In the genomic region with DNA sequence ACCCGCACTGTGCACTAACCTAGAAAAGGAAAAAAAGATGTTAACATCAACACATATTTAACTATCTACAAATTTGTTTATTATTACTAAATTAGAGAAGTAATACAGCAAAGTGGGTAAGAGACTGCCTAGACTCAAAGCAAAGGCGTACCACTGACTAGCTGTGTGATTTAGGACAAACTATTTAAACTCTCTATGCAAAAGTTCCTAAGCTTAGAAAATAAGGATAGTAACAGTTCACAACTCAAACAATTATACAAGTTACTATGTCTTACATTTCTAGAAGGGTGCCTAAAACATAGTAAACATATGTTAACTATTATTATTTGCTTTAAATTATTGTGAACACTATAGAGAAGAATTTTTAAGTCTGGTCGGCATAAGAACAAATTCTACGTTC, we compare ENCODE assay signal across 21 cellular contexts.
DNase-seq lines count a peak whose midpoint lies in the region; ATAC-seq, FAIRE-seq and TF ChIP-seq lines count a peak whose summit lies in the region.
"Had no signal": no experiment of that assay in that cellular context is flagged by ENCODE, and none has a peak within 500 bp of the region (broad histone marks: within the 10 kb centered on the region; RNA-seq: fewer than 3 reads in every experiment).

No MANE protein-coding gene starts in this region.

- CTCF ChIA-PET in HepG2 (lab: Yijun Ruan, JAX; ENCODE audit: low intra/inter-chr PET ratio, low total read pairs): interaction anchor here (1.1 kb wide), 1 partner anchor 1238 kb away, joined by 4 read pairs; no protein-coding TSS in a partner anchor
- CTCF ChIA-PET in naive thymus-derived CD4-positive, alpha-beta T cell (lab: Charles Lee): interaction anchor here (0.6 to 3.9 kb wide), 6 partner anchors 9 to 741 kb away, joined by 3 to 21 read pairs (median 4); no protein-coding TSS in a partner anchor

- peak overlapping the region in 1 of 3 donors; percentile 21 for H3K4me3 ChIP-seq in liver (ENCODE audit: low read depth in 1 of 3, low read length in 3 of 3)
- H3K4me3 ChIP-seq in HepG2 (replicated peaks in 1 of 3; ENCODE audit: insufficient read depth in 1 of 3, low read depth in 2 of 3, low read length in 3 of 3): no peak overlapping the region
- H3K4me3 ChIP-seq in right lobe of liver: peak overlapping the region in 2 of 3 donors; percentile 4 to 20
- no peak overlapping the region for H3K4me3 ChIP-seq in naive thymus-derived CD4-positive, alpha-beta T cell (ENCODE audit: low read length)
- H3K4me3 ChIP-seq: A549; BLaER1 treated with 17β-estradiol and CSF1 and Interleukin-3, amounts not matched to agents 10 nM and 100 nM; GM12878; GM23338 had no signal

- no TSS peak for BruUV-seq in HepG2 (replicated peaks; lab: Mats Ljungman, UMichigan)

- no peaks in the 10 kb centered on the region for H3K79me2 ChIP-seq in HepG2 (ENCODE audit: insufficient read depth, low read length)

- no peak overlapping the region for H3K27ac ChIP-seq in liver (ENCODE audit: low read depth in 1 of 2, low read length in 2 of 2)
- H3K27ac ChIP-seq in HepG2 (ENCODE audit: extremely low read length, insufficient read depth, low read length): no peak overlapping the region
- peak overlapping the region in 2 of 3 donors; percentile 58 to 73 for H3K27ac ChIP-seq in right lobe of liver
- no peak overlapping the region for H3K27ac ChIP-seq in naive thymus-derived CD4-positive, alpha-beta T cell (ENCODE audit: low read depth, low read length)
- H3K27ac ChIP-seq: A549; BLaER1 treated with 17β-estradiol and CSF1 and Interleukin-3, amounts not matched to agents 10 nM and 100 nM had no signal

- peak overlapping the region; percentile 47 to 64 for H3K9ac ChIP-seq in liver (ENCODE audit: low read depth in 1 of 2, low read length in 2 of 2)
- no peak overlapping the region for H3K9ac ChIP-seq in HepG2 (ENCODE audit: insufficient read depth, low read depth, low read length)
- H3K9ac ChIP-seq: BLaER1 treated with 17β-estradiol and CSF1 and Interleukin-3, amounts not matched to agents 10 nM and 100 nM had no signal

- TF ChIP-seq RAD21 in liver (IDR thresholded peaks at IDR 0.05) (no peak), HepG2 (CRISPR knock-in tag; IDR thresholded peaks at IDR 0.05) (no peak)

- no peak overlapping the region for H2AFZ ChIP-seq in HepG2 (ENCODE audit: low read length)
- H2AFZ ChIP-seq: GM23338 had no signal

- H3K4me1 Mint-ChIP-seq in naive thymus-derived CD4-positive, alpha-beta T cell: no peaks in the 10 kb centered on the region
- H3K4me1 Mint-ChIP-seq: CD14-positive monocyte, GM23338, H9 had no signal

- no peaks in the 10 kb centered on the region for H3K9me3 Mint-ChIP-seq in naive thymus-derived CD4-positive, alpha-beta T cell
- H3K9me3 Mint-ChIP-seq: CD14-positive monocyte; CD4-positive, alpha-beta T cell; CD8-positive, alpha-beta memory T cell; GM23338; H9 had no signal

- H3K36me3 Mint-ChIP-seq in naive thymus-derived CD4-positive, alpha-beta T cell: peaks cover 0 to 20% (median 7%) of the 10 kb centered on the region in 5 donors

- no peak overlapping the region for H3K4me3 Mint-ChIP-seq in naive thymus-derived CD4-positive, alpha-beta T cell
- H3K4me3 Mint-ChIP-seq: CD14-positive monocyte; CD4-positive, alpha-beta T cell; CD8-positive, alpha-beta memory T cell; GM23338; H9 had no signal

- H3K4me2 ChIP-seq in HepG2 (ENCODE audit: low read depth, low read length): no peak overlapping the region
- H3K4me2 ChIP-seq: A549; BLaER1 treated with 17β-estradiol and CSF1 and Interleukin-3, amounts not matched to agents 10 nM and 100 nM; GM23338 had no signal

- DNase-seq in HepG2 (ENCODE audit: low spot score) (no peak), HT-29 (ENCODE audit: low spot score) (peak; percentile 1), right lobe of liver (no peak), amniotic stem cell (lab: John Stamatoyannopoulos, UW) (no peak)
- DNase-seq in naive thymus-derived CD4-positive, alpha-beta T cell: no peak
- DNase-seq: 8988T; BE2C; CD4-positive, alpha-beta T cell; DMS 273 treated with DMSO at 0.1 percent for 48 hours; DMS79; GDM1; H9 had no signal

- intact Hi-C loops in HepG2 (cut with micrococcal nuclease; ENCODE audit: unreplicated experiment) (loop anchor here (1.0 to 5.0 kb wide), 3 partner anchors 449 to 1239 kb away; no protein-coding TSS in a partner anchor), right lobe of liver (cut with DNase I) (no loop called here)
- intact Hi-C loops in naive thymus-derived CD4-positive, alpha-beta T cell (cut with micrococcal nuclease): loop anchor here (1.0 to 10.0 kb wide), 8 partner anchors 239 to 1369 kb away; partner anchors contain the start of gene TMX3 (in 1 of the 2)

- H3K27me3 Mint-ChIP-seq in naive thymus-derived CD4-positive, alpha-beta T cell: no peaks in the 10 kb centered on the region
- H3K27me3 Mint-ChIP-seq: CD4-positive, alpha-beta T cell had no signal

- H4K20me1 ChIP-seq in HepG2 (ENCODE audit: insufficient read depth, low read length): no peaks in the 10 kb centered on the region
- H4K20me1 ChIP-seq: BLaER1 treated with 17β-estradiol and CSF1 and Interleukin-3, amounts not matched to agents 10 nM and 100 nM had no signal

- TF ChIP-seq EP300 in HepG2 (IDR thresholded peaks at IDR 0.05; ENCODE audit: low read depth in 2 of 2, low read length in 2 of 2) (no peak), HepG2 (CRISPR knock-in tag; IDR thresholded peaks at IDR 0.05; ENCODE audit: borderline replicate concordance) (no peak)

- no peaks in the 10 kb centered on the region for H3K27me3 ChIP-seq in liver (ENCODE audit: control insufficient read depth in 4 of 4, insufficient read depth in 4 of 4, low read length in 3 of 4)
- H3K27me3 ChIP-seq in HepG2 (ENCODE audit: control insufficient read depth in 1 of 2, insufficient read depth in 2 of 2, low read length in 2 of 2): no peaks in the 10 kb centered on the region
- no peaks in the 10 kb centered on the region for H3K27me3 ChIP-seq in right lobe of liver
- H3K27me3 ChIP-seq in naive thymus-derived CD4-positive, alpha-beta T cell (ENCODE audit: control insufficient read depth in 2 of 2, insufficient read depth in 2 of 2, low read length in 2 of 2): no peaks in the 10 kb centered on the region
- H3K27me3 ChIP-seq: BE2C; BLaER1 treated with 17β-estradiol and CSF1 and Interleukin-3, amounts not matched to agents 10 nM and 100 nM had no signal

- H3K9me3 ChIP-seq in liver (ENCODE audit: control insufficient read depth in 4 of 4, low read length in 3 of 4): no peaks in the 10 kb centered on the region
- no peaks in the 10 kb centered on the region for H3K9me3 ChIP-seq in HepG2 (ENCODE audit: low read length)
- H3K9me3 ChIP-seq in right lobe of liver: no peaks in the 10 kb centered on the region
- H3K9me3 ChIP-seq in naive thymus-derived CD4-positive, alpha-beta T cell (ENCODE audit: control insufficient read depth in 2 of 3, low read length in 3 of 3): no peaks in the 10 kb centered on the region
- H3K9me3 ChIP-seq: A549; BE2C; BLaER1 treated with 17β-estradiol and CSF1 and Interleukin-3, amounts not matched to agents 10 nM and 100 nM had no signal

- 39% methylated on average over 4 of the region's 4 CpGs for WGBS in liver
- 94% methylated on average over 4 of the region's 4 CpGs for WGBS in HepG2 (ENCODE audit: low lambda C conversion rate)
- 25% methylated on average over 4 of the region's 4 CpGs for WGBS in right lobe of liver (ENCODE audit: insufficient coverage, low coverage, low lambda C conversion rate, missing lambda C conversion rate)

- ATAC-seq in HepG2: no peak
- ATAC-seq in right lobe of liver: peak; percentile 39 to 51 (median 48)
- no peak for ATAC-seq in naive thymus-derived CD4-positive, alpha-beta T cell
- no peak for ATAC-seq in GM21576 (IDR thresholded peaks at IDR 0.05; ENCODE audit: unreplicated experiment)
- ATAC-seq: A549, GM23338, HCT116 had no signal

- no peak for TF ChIP-seq CTCF in liver (IDR thresholded peaks at IDR 0.05; ENCODE audit: low read depth, low read length, missing input control)
- TF ChIP-seq CTCF in HepG2 (CRISPR knock-in tag; IDR thresholded peaks at IDR 0.05): no peak
- no peak for TF ChIP-seq CTCF in right lobe of liver (IDR thresholded peaks at IDR 0.05)

- POLR2A ChIA-PET in HepG2 (lab: Yijun Ruan, JAX): no interaction called here
- POLR2A ChIA-PET in naive thymus-derived CD4-positive, alpha-beta T cell (lab: Charles Lee): no interaction called here

- no peak for FAIRE-seq in HepG2 (lab: Jason Lieb, UNC)
- FAIRE-seq: A549 had no signal

- H3K36me3 ChIP-seq in liver (ENCODE audit: control insufficient read depth in 4 of 4, insufficient read depth in 3 of 4, low read depth in 1 of 4, low read length in 3 of 4) (peaks cover 0 to 13% (median 9%) of the 10 kb centered on the region in 4 donors), HepG2 (replicated peaks in 1 of 2; ENCODE audit: control insufficient read depth in 1 of 2, insufficient read depth in 2 of 2, low read length in 2 of 2) (peaks cover 2 to 5% of the 10 kb centered on the region in 2 experiments; a peak in 2 of 5 replicates), right lobe of liver (peaks cover 0 to 8% (median 0%) of the 10 kb centered on the region in 4 donors)
- H3K36me3 ChIP-seq in naive thymus-derived CD4-positive, alpha-beta T cell (ENCODE audit: control insufficient read depth in 2 of 3, insufficient read depth in 3 of 3, low read length in 3 of 3): peaks cover 0 to 6% (median 0%) of the 10 kb centered on the region in 3 experiments
- H3K36me3 ChIP-seq: BE2C had no signal

- no peak overlapping the region for H3K27ac Mint-ChIP-seq in naive thymus-derived CD4-positive, alpha-beta T cell
- H3K27ac Mint-ChIP-seq: CD14-positive monocyte; CD4-positive, alpha-beta T cell; CD8-positive, alpha-beta memory T cell; GM23338; H9 had no signal

- H3K4me1 ChIP-seq in liver (ENCODE audit: control insufficient read depth in 4 of 4, insufficient read depth in 4 of 4, low read length in 3 of 4): peaks cover 0 to 5% (median 3%) of the 10 kb centered on the region in 4 donors
- peaks cover 10% of the 10 kb centered on the region for H3K4me1 ChIP-seq in HepG2 (ENCODE audit: insufficient read depth, low read length)
- H3K4me1 ChIP-seq in right lobe of liver: peaks cover 0 to 4% (median 0%) of the 10 kb centered on the region in 4 donors
- no peaks in the 10 kb centered on the region for H3K4me1 ChIP-seq in naive thymus-derived CD4-positive, alpha-beta T cell (ENCODE audit: control insufficient read depth in 2 of 2, insufficient read depth in 2 of 2, low read length in 2 of 2)
- H3K4me1 ChIP-seq: A549; BE2C; BLaER1 treated with 17β-estradiol and CSF1 and Interleukin-3, amounts not matched to agents 10 nM and 100 nM had no signal

- TF ChIP-seq POLR2A in HepG2 (IDR thresholded peaks at IDR 0.05; ENCODE audit: insufficient read depth in 1 of 2, low read depth in 2 of 2, low read length in 2 of 2) (no peak), right lobe of liver (IDR thresholded peaks at IDR 0.05) (no peak)

- in situ Hi-C loops in HepG2 (cut with HindIII; ENCODE audit: extremely low pct_ligation_motif_present, low pct_unique_long_range_greater_than_20kb): no loop called here

TF ChIP-seq in liver, 16 proteins besides CTCF, POLR2A, EP300 and RAD21 (continues in another document):
- TF ChIP-seq SP1 (IDR thresholded peaks at IDR 0.05) (no peak), HNF4G (IDR thresholded peaks at IDR 0.05) (no peak)

Comparison
In these comparisons a context has a peak if more than half of its experiments do, and no peak if none do; other contexts are left out.
1. H3K27ac ChIP-seq: peak in right lobe of liver (2 of 3); none in liver (0 of 2), HepG2 (single experiment) and naive thymus-derived CD4-positive, alpha-beta T cell (single experiment).
2. H3K4me3 ChIP-seq: peak in right lobe of liver (2 of 3); none in HepG2 (0 of 3) and naive thymus-derived CD4-positive, alpha-beta T cell (single experiment).
3. ATAC-seq: peak in right lobe of liver (4 of 4); none in HepG2 (single experiment), naive thymus-derived CD4-positive, alpha-beta T cell (single experiment) and GM21576 (single experiment).
4. intact Hi-C loops: an anchor here in HepG2 (1.0 to 5.0 kb wide) and naive thymus-derived CD4-positive, alpha-beta T cell (1.0 to 10.0 kb wide); none called in right lobe of liver.